Comparison of ENCODE assay signal across 1 cellular context in genomic region chr3:57820479-57820878, GRCh38.
TF ChIP-seq lines count a peak whose summit lies in the region.

No MANE protein-coding gene starts in this region.

TF ChIP-seq in HEK293, 187 proteins besides CTCF, POLR2A, EP300 and RAD21 (continued from another document):
- no peak for TF ChIP-seq ZSCAN5A (tag by site-specific recombination; IDR thresholded peaks at IDR 0.05)
- no peak for TF ChIP-seq MZF1 (tag by site-specific recombination; IDR thresholded peaks at IDR 0.05; ENCODE audit: borderline replicate concordance)
- TF ChIP-seq ZNF112 (tag by site-specific recombination; IDR thresholded peaks at IDR 0.05), result no peak
- TF ChIP-seq ZFP41 (tag by site-specific recombination; IDR thresholded peaks at IDR 0.05; ENCODE audit: borderline replicate concordance), result no peak
- peak; percentile 75 for TF ChIP-seq ZFP69B (tag by site-specific recombination; IDR thresholded peaks at IDR 0.05)
- no peak for TF ChIP-seq ZNF19 (tag by site-specific recombination; IDR thresholded peaks at IDR 0.05; ENCODE audit: low read depth)
- no peak for TF ChIP-seq ZIC2 (tag by site-specific recombination; IDR thresholded peaks at IDR 0.05)
- TF ChIP-seq ZNF548 (tag by site-specific recombination; IDR thresholded peaks at IDR 0.05), result no peak
- TF ChIP-seq ZBTB17 (tag by site-specific recombination; IDR thresholded peaks at IDR 0.05), result peak; percentile 39; the same call in 1 of the 2 replicates
- peak; percentile 35; the same call in 1 of the 2 replicates for TF ChIP-seq PATZ1 (tag by site-specific recombination; IDR thresholded peaks at IDR 0.05)
- no peak for TF ChIP-seq TSHZ1 (tag by site-specific recombination; IDR thresholded peaks at IDR 0.05; ENCODE audit: borderline replicate concordance)
- TF ChIP-seq, protein P1, sequence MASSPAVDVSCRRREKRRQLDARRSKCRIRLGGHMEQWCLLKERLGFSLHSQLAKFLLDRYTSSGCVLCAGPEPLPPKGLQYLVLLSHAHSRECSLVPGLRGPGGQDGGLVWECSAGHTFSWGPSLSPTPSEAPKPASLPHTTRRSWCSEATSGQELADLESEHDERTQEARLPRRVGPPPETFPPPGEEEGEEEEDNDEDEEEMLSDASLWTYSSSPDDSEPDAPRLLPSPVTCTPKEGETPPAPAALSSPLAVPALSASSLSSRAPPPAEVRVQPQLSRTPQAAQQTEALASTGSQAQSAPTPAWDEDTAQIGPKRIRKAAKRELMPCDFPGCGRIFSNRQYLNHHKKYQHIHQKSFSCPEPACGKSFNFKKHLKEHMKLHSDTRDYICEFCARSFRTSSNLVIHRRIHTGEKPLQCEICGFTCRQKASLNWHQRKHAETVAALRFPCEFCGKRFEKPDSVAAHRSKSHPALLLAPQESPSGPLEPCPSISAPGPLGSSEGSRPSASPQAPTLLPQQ (tag by site-specific recombination; IDR thresholded peaks at IDR 0.05), result peak; percentile 91
